In the genomic region with DNA sequence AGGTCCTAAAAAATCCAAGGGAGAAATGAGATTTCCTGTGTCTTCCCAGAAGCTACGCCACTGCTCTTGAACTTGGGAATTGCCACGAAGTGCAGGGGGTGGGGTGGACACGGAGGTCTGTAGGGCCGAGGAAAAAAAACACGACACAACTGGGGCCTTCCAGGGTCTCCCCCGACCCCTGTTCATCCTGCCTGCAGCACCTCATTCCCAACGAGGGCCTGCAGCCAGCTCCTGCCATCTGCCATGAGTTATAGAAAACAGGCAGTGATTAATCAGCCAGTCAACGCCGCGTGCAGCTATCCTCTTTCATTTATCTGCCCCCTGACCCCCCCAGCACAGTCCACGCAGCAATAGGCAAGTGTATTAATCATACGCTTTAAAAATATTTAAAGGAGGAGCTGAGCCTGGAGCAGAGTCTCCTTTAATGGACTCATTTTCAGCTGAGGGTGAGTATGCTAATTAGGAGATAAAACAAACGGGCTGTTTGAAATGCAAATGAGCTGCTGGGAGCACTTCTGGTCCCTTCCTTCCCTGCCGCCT, we compare ENCODE assay signal across 8 cellular contexts.
A peak's percentile ranks its signal among the peaks of the same experiment; 100 is the strongest.
DNase-seq lines count a peak whose midpoint lies in the region; ATAC-seq and TF ChIP-seq lines count a peak whose summit lies in the region.

No MANE protein-coding gene starts in this region.

- POLR2A ChIA-PET in activated naive CD8-positive, alpha-beta T cell treated with anti-CD3 and anti-CD28 coated beads, Interleukin-2, amount 10 ng/mL, durations not matched to agents 7 days and 5 days (lab: Charles Lee) = no interaction called here

- ATAC-seq in activated naive CD8-positive, alpha-beta T cell treated with anti-CD3 and anti-CD28 coated beads, Interleukin-2, amount 10 ng/mL, durations not matched to agents 7 days and 5 days (ENCODE audit: low read depth) = peak; percentile 27
- ATAC-seq in stimulated activated naive CD8-positive, alpha-beta T cell treated with anti-CD3 and anti-CD28 coated beads, Interleukin-15, Interleukin-2, amounts not matched to agents 100 U/mL and 50 U/mL, for 24 hours = peak; percentile 76
- ATAC-seq in GM21576 (IDR thresholded peaks at IDR 0.05; ENCODE audit: unreplicated experiment) (no peak), GM18498 (IDR thresholded peaks at IDR 0.05; ENCODE audit: unreplicated experiment) (no peak)

- H3K36me3 ChIP-seq in iPS-20b (ENCODE audit: insufficient read depth, low read depth, low read length) = no peaks in the 10 kb centered on the region

- no peaks in the 10 kb centered on the region for H3K36me3 Mint-ChIP-seq in activated naive CD8-positive, alpha-beta T cell treated with anti-CD3 and anti-CD28 coated beads, Interleukin-2, amount 10 ng/mL, durations not matched to agents 7 days and 5 days

- no peaks in the 10 kb centered on the region for H3K9me3 ChIP-seq in iPS-20b (ENCODE audit: insufficient read depth, low read depth, low read length)

- H3K27ac ChIP-seq in iPS-20b (ENCODE audit: low read length) = no peak overlapping the region

- no peak overlapping the region for H3K27ac Mint-ChIP-seq in activated naive CD8-positive, alpha-beta T cell treated with anti-CD3 and anti-CD28 coated beads, Interleukin-2, amount 10 ng/mL, durations not matched to agents 7 days and 5 days

- H3K4me3 Mint-ChIP-seq in activated naive CD8-positive, alpha-beta T cell treated with anti-CD3 and anti-CD28 coated beads, Interleukin-2, amount 10 ng/mL, durations not matched to agents 7 days and 5 days = no peak overlapping the region

- H3K9me3 Mint-ChIP-seq in activated naive CD8-positive, alpha-beta T cell treated with anti-CD3 and anti-CD28 coated beads, Interleukin-2, amount 10 ng/mL, durations not matched to agents 7 days and 5 days = no peaks in the 10 kb centered on the region

- peaks cover 11% of the 10 kb centered on the region; the same call in 1 of the 2 replicates for H3K4me1 ChIP-seq in iPS-20b (ENCODE audit: insufficient read depth, low read length)

- TF ChIP-seq CTCF in AG10803 (conservative IDR thresholded peaks at IDR 0.05; ENCODE audit: low read length) = no peak

- peaks cover 5% of the 10 kb centered on the region for H3K4me1 Mint-ChIP-seq in activated naive CD8-positive, alpha-beta T cell treated with anti-CD3 and anti-CD28 coated beads, Interleukin-2, amount 10 ng/mL, durations not matched to agents 7 days and 5 days

- H3K4me3 ChIP-seq in AG10803 (ENCODE audit: low read length) (peak overlapping the region; percentile 2), iPS-20b (ENCODE audit: low read length) (peak overlapping the region; percentile 63)

- H3K9ac ChIP-seq in iPS-20b (ENCODE audit: low read depth, low read length) = peak overlapping the region; percentile 80

- H3K27me3 ChIP-seq in iPS-20b (ENCODE audit: insufficient read depth, low read length) = peaks cover 66% of the 10 kb centered on the region

- TF ChIP-seq POLR2A in GM19193 (IDR thresholded peaks at IDR 0.05; ENCODE audit: extremely low read depth, insufficient read depth, insufficient read length) = peak; percentile 93

- H3K27me3 Mint-ChIP-seq in activated naive CD8-positive, alpha-beta T cell treated with anti-CD3 and anti-CD28 coated beads, Interleukin-2, amount 10 ng/mL, durations not matched to agents 7 days and 5 days = peaks cover 23% of the 10 kb centered on the region

- DNase-seq in AG10803 (ENCODE audit: low read depth) (peak; percentile 85), NCI-H2196 treated with DMSO at 0.1 percent for 48 hours (lab: John Stamatoyannopoulos, UW; ENCODE audit: unreplicated experiment) (peak; percentile 57)
- no peak for DNase-seq in activated naive CD8-positive, alpha-beta T cell treated with anti-CD3 and anti-CD28 coated beads, Interleukin-2, amount 10 ng/mL, durations not matched to agents 7 days and 5 days
- peak; percentile 67 for DNase-seq in stimulated activated naive CD8-positive, alpha-beta T cell treated with anti-CD3 and anti-CD28 coated beads, Interleukin-15, Interleukin-2, amounts not matched to agents 100 U/mL and 50 U/mL, for 24 hours

Comparison
In these comparisons a context has a peak if more than half of its experiments do, and no peak if none do; other contexts are left out.
1. ATAC-seq: peak in activated naive CD8-positive, alpha-beta T cell treated with anti-CD3 and anti-CD28 coated beads, Interleukin-2, amount 10 ng/mL, durations not matched to agents 7 days and 5 days (single experiment) and stimulated activated naive CD8-positive, alpha-beta T cell treated with anti-CD3 and anti-CD28 coated beads, Interleukin-15, Interleukin-2, amounts not matched to agents 100 U/mL and 50 U/mL, for 24 hours (single experiment); none in GM21576 (single experiment) and GM18498 (single experiment).